In the genomic region with DNA sequence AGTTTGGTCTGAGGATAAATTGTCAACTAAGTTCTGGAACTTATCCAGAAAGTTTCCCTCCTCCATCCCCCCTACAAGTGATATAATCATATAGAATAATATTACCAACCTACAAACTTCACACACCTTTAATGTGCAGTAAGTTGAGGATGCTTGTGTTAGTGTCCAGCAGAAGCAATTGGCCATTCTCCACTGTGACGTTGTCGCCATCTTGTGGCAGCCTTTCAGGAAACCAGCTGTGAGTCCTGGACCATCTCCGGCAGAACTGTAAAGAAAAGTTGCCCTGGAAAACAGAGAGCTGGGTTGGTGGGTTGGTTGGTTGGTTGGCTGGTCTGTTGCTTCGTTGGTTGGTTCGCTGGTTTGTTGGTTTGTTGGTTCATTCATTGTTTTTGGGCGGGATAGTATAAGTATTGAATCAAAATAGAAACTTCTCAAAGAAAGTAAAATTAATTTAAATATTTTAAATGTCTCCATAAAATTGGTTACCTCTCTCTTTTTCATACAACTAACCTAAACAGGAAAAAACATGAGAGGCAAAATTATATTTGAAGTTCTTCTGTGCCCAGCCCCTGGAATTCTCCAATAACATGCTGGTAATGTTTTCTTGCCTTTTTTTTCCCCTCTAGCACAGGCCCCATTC, we compare ENCODE assay signal across 9 cellular contexts.
DNase-seq lines count a peak whose midpoint lies in the region; ATAC-seq and TF ChIP-seq lines count a peak whose summit lies in the region.
"Had no signal": no experiment of that assay in that cellular context is flagged by ENCODE, and none has a peak within 500 bp of the region (broad histone marks: within the 10 kb centered on the region; RNA-seq: fewer than 3 reads in every experiment).

No MANE protein-coding gene starts in this region.

- CTCF ChIA-PET in RWPE1 (lab: Yijun Ruan, JAX), result interaction anchor here (0.6 to 1.3 kb wide), 22 partner anchors 8 to 1363 kb away, joined by 3 to 7 read pairs (median 4); no protein-coding TSS in a partner anchor

- DNase-seq in activated T-cell treated with anti-CD3 and anti-CD28 coated beads, Interleukin-2, amount 50 U/mL, for 24 hours, result peak; percentile 34
- DNase-seq in activated T-cell treated with anti-CD3 and anti-CD28 coated beads, Interleukin-2, amount 50 U/mL, for 1 hour, result no peak
- DNase-seq in GOT3 (lab: John Stamatoyannopoulos, UW), result peak; percentile 5
- DNase-seq in LoVo (ENCODE audit: low spot score), result peak; percentile 66
- peak; percentile 64 for DNase-seq in RWPE1 (ENCODE audit: low spot score)
- DNase-seq in colonic mucosa, result peak; percentile 70
- peak; percentile 63 to 74 (median 67) for DNase-seq in right lobe of liver
- peak; percentile 40 to 54 for DNase-seq in stimulated activated naive CD8-positive, alpha-beta T cell treated with anti-CD3 and anti-CD28 coated beads, Interleukin-15, amount 100 ng/mL, for 72 hours
- DNase-seq: natural killer cell had no signal

- POLR2A ChIA-PET in RWPE1 (lab: Yijun Ruan, JAX; ENCODE audit: low non-redundant PET), result no interaction called here

- H3K4me1 Mint-ChIP-seq in activated T-cell treated with anti-CD3 and anti-CD28 coated beads, Interleukin-2, amount 50 U/mL, for 24 hours (ENCODE audit: low read depth), result no peaks in the 10 kb centered on the region
- H3K4me1 Mint-ChIP-seq in stimulated activated naive CD8-positive, alpha-beta T cell treated with anti-CD3 and anti-CD28 coated beads, Interleukin-15, amount 100 ng/mL, for 72 hours, result no peaks in the 10 kb centered on the region
- H3K4me1 Mint-ChIP-seq: natural killer cell had no signal

- no peaks in the 10 kb centered on the region for H3K36me3 ChIP-seq in colonic mucosa
- H3K36me3 ChIP-seq in right lobe of liver, result no peaks in the 10 kb centered on the region

- WGBS in right lobe of liver (ENCODE audit: insufficient coverage, low coverage, low lambda C conversion rate, missing lambda C conversion rate), result 13% methylated on average over 6 of the region's 6 CpGs

- no peaks in the 10 kb centered on the region for H3K36me3 Mint-ChIP-seq in activated T-cell treated with anti-CD3 and anti-CD28 coated beads, Interleukin-2, amount 50 U/mL, for 24 hours (ENCODE audit: low read depth)
- H3K36me3 Mint-ChIP-seq: natural killer cell had no signal

- TF ChIP-seq POLR2A in right lobe of liver (IDR thresholded peaks at IDR 0.05), result no peak

- intact Hi-C loops in colonic mucosa (cut with DNase I) (loop anchor here (10.0 kb wide), 2 partner anchors 105 to 1145 kb away; partner anchors contain the start of gene TFAP2B), right lobe of liver (cut with DNase I) (no loop called here)

- H3K4me1 ChIP-seq in colonic mucosa (no peaks in the 10 kb centered on the region), right lobe of liver (no peaks in the 10 kb centered on the region)

- H3K27me3 ChIP-seq in colonic mucosa, result no peaks in the 10 kb centered on the region
- H3K27me3 ChIP-seq in right lobe of liver, result no peaks in the 10 kb centered on the region

- H3K27me3 Mint-ChIP-seq in activated T-cell treated with anti-CD3 and anti-CD28 coated beads, Interleukin-2, amount 50 U/mL, for 24 hours, result peaks cover 9% of the 10 kb centered on the region
- peaks cover 27% of the 10 kb centered on the region for H3K27me3 Mint-ChIP-seq in stimulated activated naive CD8-positive, alpha-beta T cell treated with anti-CD3 and anti-CD28 coated beads, Interleukin-15, amount 100 ng/mL, for 72 hours

- TF ChIP-seq CTCF in RWPE1 (conservative IDR thresholded peaks at IDR 0.05; ENCODE audit: low read depth) (peak; percentile 85), colonic mucosa (IDR thresholded peaks at IDR 0.05) (peak; percentile 54), right lobe of liver (IDR thresholded peaks at IDR 0.05) (peak; percentile 59 to 80 (median 68))

- ATAC-seq in right lobe of liver, result peak; percentile 86 to 92 (median 89)
- peak; percentile 50 for ATAC-seq in stimulated activated naive CD8-positive, alpha-beta T cell treated with anti-CD3 and anti-CD28 coated beads, Interleukin-15, amount 100 ng/mL, for 72 hours

- no peak overlapping the region for H3K4me3 Mint-ChIP-seq in activated T-cell treated with anti-CD3 and anti-CD28 coated beads, Interleukin-2, amount 50 U/mL, for 24 hours
- no peak overlapping the region for H3K4me3 Mint-ChIP-seq in stimulated activated naive CD8-positive, alpha-beta T cell treated with anti-CD3 and anti-CD28 coated beads, Interleukin-15, amount 100 ng/mL, for 72 hours
- H3K4me3 Mint-ChIP-seq: natural killer cell had no signal

- H3K4me3 ChIP-seq in colonic mucosa, result no peak overlapping the region
- H3K4me3 ChIP-seq in right lobe of liver, result no peak overlapping the region

- no peak overlapping the region for H3K27ac ChIP-seq in RWPE1
- H3K27ac ChIP-seq in colonic mucosa, result no peak overlapping the region
- H3K27ac ChIP-seq in right lobe of liver, result no peak overlapping the region

- H3K9ac ChIP-seq in colonic mucosa (ENCODE audit: low read depth in 2 of 2, low read length in 2 of 2), result no peak overlapping the region

- H3K9me3 ChIP-seq in colonic mucosa (no peaks in the 10 kb centered on the region), right lobe of liver (no peaks in the 10 kb centered on the region)

- H3K9me3 Mint-ChIP-seq in activated T-cell treated with anti-CD3 and anti-CD28 coated beads, Interleukin-2, amount 50 U/mL, for 24 hours, result no peaks in the 10 kb centered on the region
- H3K9me3 Mint-ChIP-seq in stimulated activated naive CD8-positive, alpha-beta T cell treated with anti-CD3 and anti-CD28 coated beads, Interleukin-15, amount 100 ng/mL, for 72 hours, result no peaks in the 10 kb centered on the region
- H3K9me3 Mint-ChIP-seq: natural killer cell had no signal

- no peak overlapping the region for H3K27ac Mint-ChIP-seq in activated T-cell treated with anti-CD3 and anti-CD28 coated beads, Interleukin-2, amount 50 U/mL, for 24 hours
- H3K27ac Mint-ChIP-seq in stimulated activated naive CD8-positive, alpha-beta T cell treated with anti-CD3 and anti-CD28 coated beads, Interleukin-15, amount 100 ng/mL, for 72 hours, result no peak overlapping the region
- H3K27ac Mint-ChIP-seq: natural killer cell had no signal
